12 cellular contexts compared by ENCODE assay signal in genomic region chr6:11204987-11205386, GRCh38.
"Had no signal": no experiment of that assay in that cellular context is flagged by ENCODE, and none has a peak within 500 bp of the region (broad histone marks: within the 10 kb centered on the region; RNA-seq: fewer than 3 reads in every experiment).

No MANE protein-coding gene starts in this region.

- DNase-seq: activated CD4-positive, alpha-beta T cell treated with anti-CD3 and anti-CD28 coated beads, Interleukin-2, amount 50 U/mL, for 48 hours; colonic mucosa; effector CD4-positive, alpha-beta T cell; gastrocnemius medialis; posterior cingulate gyrus; SHP77 treated with DMSO at 0.1 percent for 48 hours; small intestine; transverse colon had no signal

- H3K9me3 Mint-ChIP-seq: activated naive CD4-positive, alpha-beta T cell treated with anti-CD3 and anti-CD28 coated beads, Interleukin-2, amount 50 U/mL, for 24 hours had no signal

- H3K4me3 Mint-ChIP-seq: activated naive CD4-positive, alpha-beta T cell treated with anti-CD3 and anti-CD28 coated beads, Interleukin-2, amount 50 U/mL, for 24 hours had no signal

- H3K27me3 ChIP-seq: colonic mucosa, gastrocnemius medialis, neutrophil, right atrium auricular region, transverse colon had no signal

- H3K27ac ChIP-seq: colonic mucosa, neutrophil, right atrium auricular region, transverse colon had no signal

- H3K27me3 Mint-ChIP-seq: activated naive CD4-positive, alpha-beta T cell treated with anti-CD3 and anti-CD28 coated beads, Interleukin-2, amount 50 U/mL, for 24 hours had no signal

- H3K4me3 ChIP-seq: colonic mucosa, gastrocnemius medialis, right atrium auricular region, transverse colon had no signal

- H3K9me3 ChIP-seq: colonic mucosa, gastrocnemius medialis, neutrophil, right atrium auricular region, transverse colon had no signal

- H3K36me3 ChIP-seq: colonic mucosa had no signal

- H3K27ac Mint-ChIP-seq: activated naive CD4-positive, alpha-beta T cell treated with anti-CD3 and anti-CD28 coated beads, Interleukin-2, amount 50 U/mL, for 24 hours had no signal

- ATAC-seq: activated CD4-positive, CD25-positive, alpha-beta regulatory T cell treated with anti-CD3 and anti-CD28 coated beads, Interleukin-2, amount 50 U/mL, for 24 hours; gastrocnemius medialis had no signal
